ENCODE assay signal across 29 cellular contexts in the genomic region with DNA sequence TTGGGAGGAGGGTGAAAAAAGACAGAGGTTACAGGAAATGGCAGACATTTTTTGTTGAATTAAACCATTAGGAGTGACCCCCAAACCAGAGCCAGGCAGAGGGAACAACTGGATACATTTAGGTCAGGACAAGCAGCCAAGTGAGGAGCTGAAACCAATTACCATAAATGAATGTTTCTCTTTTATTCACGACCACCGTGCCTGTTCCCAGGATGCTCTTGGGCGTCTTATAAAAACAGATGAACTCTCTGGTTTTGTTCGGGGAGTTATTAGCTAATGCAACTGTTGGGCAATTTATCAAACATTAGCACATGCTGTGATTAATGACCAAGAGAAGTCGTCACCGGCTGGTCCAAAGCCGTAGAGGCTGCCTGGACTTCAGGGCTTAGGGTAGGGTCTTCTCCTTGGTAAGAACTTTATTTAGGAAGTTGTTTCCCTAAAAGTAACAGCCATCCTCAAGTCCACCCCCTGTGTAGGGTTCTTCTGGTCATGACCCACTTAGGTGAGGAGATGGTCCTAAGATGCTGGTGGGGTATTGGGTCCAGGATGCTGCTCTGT.
DNase-seq lines count a peak whose midpoint lies in the region; TF ChIP-seq lines count a peak whose summit lies in the region.
"Had no signal": no experiment of that assay in that cellular context is flagged by ENCODE, and none has a peak within 500 bp of the region (broad histone marks: within the 10 kb centered on the region; RNA-seq: fewer than 3 reads in every experiment).

No MANE protein-coding gene starts in this region.

- H3K36me3 Mint-ChIP-seq in MCF 10A (ENCODE audit: insufficient read depth, unreplicated experiment) (no peaks in the 10 kb centered on the region), endodermal cell (ENCODE audit: low read depth) (no peaks in the 10 kb centered on the region), nephron (ENCODE audit: low read depth) (no peaks in the 10 kb centered on the region)
- H3K36me3 Mint-ChIP-seq: CD14-positive monocyte, IgD-negative memory B cell had no signal

- TF ChIP-seq POLR2A in tibial nerve (IDR thresholded peaks at IDR 0.05): no peak

- no TSS peak for BruUV-seq in mammary epithelial cell (replicated peaks; lab: Mats Ljungman, UMichigan)
- BruUV-seq in MCF 10A (replicated peaks; lab: Mats Ljungman, UMichigan): no TSS peak

- H3K79me2 ChIP-seq in mammary epithelial cell (ENCODE audit: insufficient read depth, low read length): no peaks in the 10 kb centered on the region

- TF ChIP-seq CTCF in mammary epithelial cell (conservative IDR thresholded peaks at IDR 0.05 in 1 of 2, IDR thresholded peaks at IDR 0.05 in 1 of 2; ENCODE audit: extremely low read depth in 1 of 2, insufficient read depth in 1 of 2, low read depth in 1 of 2, low read length in 2 of 2) (no peak), MCF 10A (IDR thresholded peaks at IDR 0.05; ENCODE audit: unreplicated experiment) (no peak), endodermal cell (conservative IDR thresholded peaks at IDR 0.05) (no peak), nephron (IDR thresholded peaks at IDR 0.05; ENCODE audit: unreplicated experiment in 3 of 3) (no peak), tibial nerve (IDR thresholded peaks at IDR 0.05) (no peak)

- no peak overlapping the region for H3K27ac ChIP-seq in mammary epithelial cell (ENCODE audit: insufficient read depth, low read depth, low read length)
- H3K27ac ChIP-seq in endodermal cell (ENCODE audit: low read depth, low read length): peak overlapping the region; percentile 55
- peak overlapping the region in 3 of 4 donors; percentile 7 to 75 (median 66) for H3K27ac ChIP-seq in tibial nerve
- H3K27ac ChIP-seq: A549, brain microvascular endothelial cell, epithelial cell of prostate, HL-60, pancreas, uterus had no signal

- H3K4me3 ChIP-seq in mammary epithelial cell (replicated peaks in 1 of 3; ENCODE audit: insufficient read depth in 1 of 3, low read depth in 2 of 3, low read length in 3 of 3) (no peak overlapping the region), endodermal cell (ENCODE audit: low read length) (no peak overlapping the region), tibial nerve (no peak overlapping the region)
- H3K4me3 ChIP-seq: A549, HAP-1, pancreas, uterus had no signal

- H3K9me3 Mint-ChIP-seq in MCF 10A (ENCODE audit: unreplicated experiment) (no peaks in the 10 kb centered on the region), endodermal cell (no peaks in the 10 kb centered on the region), nephron (no peaks in the 10 kb centered on the region)
- H3K9me3 Mint-ChIP-seq: activated naive CD8-positive, alpha-beta T cell treated with anti-CD3 and anti-CD28 coated beads, Interleukin-2, amount 50 U/mL, for 24 hours; activated T-helper 1 cell treated with anti-CD3 and anti-CD28 coated beads, Interleukin-12 subunit alpha, Interleukin-12 subunit beta, Interleukin-2, Interleukin-4 antibody, amounts not matched to agents 30 ng/mL and 10 ng/mL and 1 ng/mL, durations not matched to agents 14 hours and 24 hours and 36 hours; CD14-positive monocyte had no signal

- in situ Hi-C loops in mammary epithelial cell (cut with MboI; ENCODE audit: low sequenced_read_pairs in 2 of 2): no loop called here

- H3K9me3 ChIP-seq in mammary epithelial cell (replicated peaks; ENCODE audit: insufficient read depth, low read length): no peaks in the 10 kb centered on the region
- no peaks in the 10 kb centered on the region for H3K9me3 ChIP-seq in endodermal cell (ENCODE audit: control insufficient read depth, low read length)
- H3K9me3 ChIP-seq in tibial nerve: no peaks in the 10 kb centered on the region
- H3K9me3 ChIP-seq: A549, HAP-1, pancreas, uterus had no signal

- H3K4me2 ChIP-seq in mammary epithelial cell (ENCODE audit: insufficient read depth, low read depth, low read length): no peak overlapping the region
- H3K4me2 ChIP-seq: A549 had no signal

- H3K9ac ChIP-seq in mammary epithelial cell (ENCODE audit: insufficient read depth, low read length) (no peak overlapping the region), endodermal cell (ENCODE audit: extremely low read depth, low read length, poor library complexity, severe bottlenecking) (no peak overlapping the region)

- no peak for DNase-seq in mammary epithelial cell
- DNase-seq in MCF 10A (ENCODE audit: unreplicated experiment): no peak
- peak; percentile 20 for DNase-seq in endodermal cell
- peak in 1 of 2 donors; percentile 50 for DNase-seq in tibial nerve (ENCODE audit: low spot score in 2 of 2)
- DNase-seq in HT-29 (ENCODE audit: low spot score): no peak
- DNase-seq in T-helper 9 cell: no peak
- no peak for DNase-seq in globus pallidus (ENCODE audit: low spot score)
- DNase-seq: activated CD4-positive, CD25-positive, alpha-beta regulatory T cell; activated CD8-positive, alpha-beta memory T cell treated with anti-CD3 and anti-CD28 coated beads for 24 hours; activated naive CD8-positive, alpha-beta T cell treated with anti-CD3 and anti-CD28 coated beads, Interleukin-2, amount 50 U/mL, for 24 hours; brain microvascular endothelial cell; cortex of kidney; DMS153; MM.1S; NCI-H1436 treated with DMSO at 0.1 percent for 48 hours; NCI-H2171 treated with DMSO at 0.1 percent for 48 hours; pancreas; SHP77; stimulated activated CD4-positive, alpha-beta T cell treated with anti-CD3 and anti-CD28 coated beads, Interleukin-1b, Interleukin-23, amount 100 ng/mL, for 48 hours; stimulated activated naive CD8-positive, alpha-beta T cell treated with anti-CD3 and anti-CD28 coated beads, Interleukin-15, Interleukin-2, amounts not matched to agents 100 U/mL and 50 U/mL, for 24 hours had no signal

- dilution Hi-C loops in mammary epithelial cell (cut with HindIII; ENCODE audit: low sequenced_read_pairs): no loop called here

- no peak for TF ChIP-seq EP300 in tibial nerve (IDR thresholded peaks at IDR 0.05)

- CTCF ChIA-PET in mammary epithelial cell (lab: Charles Lee; ENCODE audit: low non-redundant PET): no interaction called here
- CTCF ChIA-PET in MCF 10A (lab: Yijun Ruan, JAX): interaction anchor here (1.5 to 2.3 kb wide), 3 partner anchors 10 to 191 kb away, joined by 3 to 20 read pairs (median 4); no protein-coding TSS in a partner anchor

- H3K27me3 Mint-ChIP-seq in MCF 10A (ENCODE audit: insufficient read depth, unreplicated experiment) (no peaks in the 10 kb centered on the region), endodermal cell (ENCODE audit: insufficient read depth) (peaks cover 2% of the 10 kb centered on the region), nephron (ENCODE audit: low read depth) (peaks cover 43% of the 10 kb centered on the region)

- POLR2A ChIA-PET in MCF 10A (lab: Yijun Ruan, JAX): interaction anchor here (0.9 kb wide), 1 partner anchor 75 kb away, joined by 3 read pairs; no protein-coding TSS in a partner anchor

- H3K27me3 ChIP-seq in mammary epithelial cell (ENCODE audit: insufficient read depth, low read length): no peaks in the 10 kb centered on the region
- H3K27me3 ChIP-seq in endodermal cell (ENCODE audit: control insufficient read depth, insufficient read depth, low read length, poor library complexity, severe bottlenecking): no peaks in the 10 kb centered on the region
- H3K27me3 ChIP-seq in tibial nerve: no peaks in the 10 kb centered on the region
- H3K27me3 ChIP-seq: brain microvascular endothelial cell, pancreas, uterus had no signal

- no peak overlapping the region for H3K27ac Mint-ChIP-seq in MCF 10A (ENCODE audit: low read depth, unreplicated experiment)
- H3K27ac Mint-ChIP-seq in endodermal cell: no peak overlapping the region
- peak overlapping the region; percentile 82 to 96 (median 91) for H3K27ac Mint-ChIP-seq in nephron
- H3K27ac Mint-ChIP-seq: activated naive CD8-positive, alpha-beta T cell treated with anti-CD3 and anti-CD28 coated beads, Interleukin-2, amount 50 U/mL, for 24 hours; activated T-helper 1 cell treated with anti-CD3 and anti-CD28 coated beads, Interleukin-12 subunit alpha, Interleukin-12 subunit beta, Interleukin-2, Interleukin-4 antibody, amounts not matched to agents 30 ng/mL and 10 ng/mL and 1 ng/mL, durations not matched to agents 14 hours and 24 hours and 36 hours; IgD-negative memory B cell had no signal

- H3K4me1 Mint-ChIP-seq in MCF 10A (ENCODE audit: insufficient read depth, unreplicated experiment) (peaks cover 19% of the 10 kb centered on the region), endodermal cell (peaks cover 12% of the 10 kb centered on the region), nephron (peaks cover 56% of the 10 kb centered on the region)
- H3K4me1 Mint-ChIP-seq: CD14-positive monocyte, IgD-negative memory B cell had no signal

- H3K36me3 ChIP-seq in mammary epithelial cell (ENCODE audit: insufficient read depth, low read length) (no peaks in the 10 kb centered on the region), endodermal cell (ENCODE audit: control insufficient read depth, insufficient read depth, low read length) (no peaks in the 10 kb centered on the region), tibial nerve (no peaks in the 10 kb centered on the region)
- H3K36me3 ChIP-seq: brain microvascular endothelial cell, HAP-1, pancreas, uterus had no signal

- 62% methylated on average over 7 of the region's 7 CpGs for WGBS in mammary epithelial cell (ENCODE audit: low coverage, missing lambda C conversion rate)
- WGBS in endodermal cell (ENCODE audit: insufficient coverage in 1 of 2, insufficient read length in 1 of 2), 2 experiments: 92% methylated on average over 5 to 7 of the region's 7 CpGs
- WGBS in tibial nerve, 2 donors: 19 to 21% methylated on average over 7 of the region's 7 CpGs

- H4K20me1 ChIP-seq in mammary epithelial cell (ENCODE audit: insufficient read depth, low read length): no peaks in the 10 kb centered on the region

- no peak overlapping the region for H3K4me3 Mint-ChIP-seq in MCF 10A (ENCODE audit: unreplicated experiment)
- no peak overlapping the region for H3K4me3 Mint-ChIP-seq in endodermal cell
- H3K4me3 Mint-ChIP-seq in nephron: peak overlapping the region in 1 of 3 experiments; percentile 40
- H3K4me3 Mint-ChIP-seq: activated naive CD8-positive, alpha-beta T cell treated with anti-CD3 and anti-CD28 coated beads, Interleukin-2, amount 50 U/mL, for 24 hours; activated T-helper 1 cell treated with anti-CD3 and anti-CD28 coated beads, Interleukin-12 subunit alpha, Interleukin-12 subunit beta, Interleukin-2, Interleukin-4 antibody, amounts not matched to agents 30 ng/mL and 10 ng/mL and 1 ng/mL, durations not matched to agents 14 hours and 24 hours and 36 hours; CD14-positive monocyte; IgD-negative memory B cell had no signal

- intact Hi-C loops in mammary epithelial cell (cut with micrococcal nuclease): no loop called here
- intact Hi-C loops in MCF 10A (cut with micrococcal nuclease): no loop called here

- peaks cover 40% of the 10 kb centered on the region for H3K4me1 ChIP-seq in mammary epithelial cell (ENCODE audit: insufficient read depth, low read length)
- H3K4me1 ChIP-seq in endodermal cell (ENCODE audit: control insufficient read depth, insufficient read depth, low read length): no peaks in the 10 kb centered on the region
- peaks cover 0 to 28% (median 13%) of the 10 kb centered on the region in 4 donors for H3K4me1 ChIP-seq in tibial nerve
- H3K4me1 ChIP-seq: A549, HAP-1, pancreas, uterus had no signal

- H2AFZ ChIP-seq in mammary epithelial cell (ENCODE audit: low read depth, low read length): peak overlapping the region; percentile 77

Comparison
In these comparisons a context has a peak if more than half of its experiments do, and no peak if none do; other contexts are left out.
1. H3K27ac Mint-ChIP-seq: peak in nephron (3 of 3); none in MCF 10A (single experiment) and endodermal cell (single experiment).